19 cellular contexts compared by ENCODE assay signal in the genomic region with DNA sequence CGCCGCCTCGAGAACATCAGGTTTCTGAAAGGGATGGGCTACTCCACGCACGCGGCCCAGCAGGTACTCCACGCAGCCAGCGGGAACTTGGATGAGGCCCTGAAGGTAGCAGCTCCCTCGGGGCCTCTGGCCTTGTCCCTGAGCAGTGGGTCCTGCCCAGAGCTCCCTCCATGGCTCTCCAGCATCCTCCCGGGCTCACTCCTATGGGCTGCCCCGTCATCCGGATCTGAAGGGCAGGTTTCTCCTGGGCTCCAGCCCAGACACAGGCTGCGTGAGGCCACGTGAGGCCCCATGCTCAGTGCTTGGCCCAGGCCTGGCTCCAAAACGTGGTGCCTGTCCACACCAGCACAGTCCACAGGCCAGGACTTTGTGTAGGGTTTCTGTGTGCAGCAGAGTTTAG. TPM values are rescaled to one million over a fixed set of nuclear protein-coding genes. Genes with fewer than 3 reads are reported as not detected.
DNase-seq lines count a peak whose midpoint lies in the region; ATAC-seq and TF ChIP-seq lines count a peak whose summit lies in the region.
"Had no signal": no experiment of that assay in that cellular context is flagged by ENCODE, and none has a peak within 500 bp of the region (broad histone marks: within the 10 kb centered on the region; RNA-seq: fewer than 3 reads in every experiment).

No MANE protein-coding gene starts in this region.

- H3K4me1 ChIP-seq in GM23338 (ENCODE audit: insufficient read depth) (peaks cover 5% of the 10 kb centered on the region; the same call in 1 of the 2 replicates), heart left ventricle (no peaks in the 10 kb centered on the region), sigmoid colon (no peaks in the 10 kb centered on the region), OCI-LY7 (ENCODE audit: insufficient read depth, low read length, poor library complexity, severe bottlenecking) (no peaks in the 10 kb centered on the region)

- H3K36me3 Mint-ChIP-seq in GM23338 (ENCODE audit: low read depth) (peaks cover 6% of the 10 kb centered on the region), WTC11 (peaks cover 27% of the 10 kb centered on the region)

- ATAC-seq in GM23338 (peak; percentile 24), WTC11 (no peak; the same call in 1 of the 2 replicates), heart left ventricle (peak; percentile 62 to 91 (median 74)), GM18858 (IDR thresholded peaks at IDR 0.05; ENCODE audit: unreplicated experiment) (no peak)
- ATAC-seq: CD8-positive, alpha-beta T cell had no signal

- TF ChIP-seq POLR2A in heart left ventricle (IDR thresholded peaks at IDR 0.05) (no peak), sigmoid colon (IDR thresholded peaks at IDR 0.05) (no peak)

- H3K9me3 Mint-ChIP-seq in GM23338 = no peaks in the 10 kb centered on the region
- no peaks in the 10 kb centered on the region for H3K9me3 Mint-ChIP-seq in WTC11
- H3K9me3 Mint-ChIP-seq: CD8-positive, alpha-beta T cell; HFFc6 had no signal

- H4K20me1 ChIP-seq in GM23338 (replicated peaks; ENCODE audit: insufficient read depth) (no peaks in the 10 kb centered on the region; the same call in 1 of the 2 replicates), OCI-LY7 (ENCODE audit: insufficient read depth, low read length) (no peaks in the 10 kb centered on the region)

- H3K4me1 Mint-ChIP-seq in GM23338 (peaks cover 23% of the 10 kb centered on the region), WTC11 (peaks cover 14% of the 10 kb centered on the region)
- H3K4me1 Mint-ChIP-seq: B cell had no signal

- whole genome bisulfite sequencing in heart left ventricle, 4 donors = 81 to 90% (median 85%) methylated on average over 13 to 15 of the region's 15 CpGs
- WGBS in sigmoid colon, 2 donors = 93 to 94% methylated on average over 15 of the region's 15 CpGs

- H3K27me3 Mint-ChIP-seq in GM23338 (ENCODE audit: insufficient read depth, low read depth, poor library complexity) = peaks cover 7% of the 10 kb centered on the region
- H3K27me3 Mint-ChIP-seq in WTC11 (ENCODE audit: low read depth) = no peaks in the 10 kb centered on the region
- H3K27me3 Mint-ChIP-seq: B cell had no signal

- no TSS peak for BruUV-seq in OCI-LY7 (replicated peaks; lab: Mats Ljungman, UMichigan)

- POLR2A ChIA-PET in WTC11 (lab: Charles Lee) = no interaction called here
- POLR2A ChIA-PET in OCI-LY7 (lab: Charles Lee) = no interaction called here

- H3K4me2 ChIP-seq in GM23338 (no peak overlapping the region), OCI-LY7 (ENCODE audit: low read length) (no peak overlapping the region)

- no peak for TF ChIP-seq EP300 in sigmoid colon (IDR thresholded peaks at IDR 0.05)

- H3K27me3 ChIP-seq in GM23338 (ENCODE audit: insufficient read depth) (no peaks in the 10 kb centered on the region), heart left ventricle (no peaks in the 10 kb centered on the region), sigmoid colon (no peaks in the 10 kb centered on the region)

- H3F3A ChIP-seq in GM23338 (replicated peaks; ENCODE audit: low read depth) = 0 out of 2 replicates have a peak, but pooled peaks cover 3% of the 10 kb centered on the region

- intact Hi-C loops in heart left ventricle (cut with DNase I) = loop anchor here in 2 of 10 donors (5.0 to 10.0 kb wide), 2 partner anchors 381 to 388 kb away; no protein-coding TSS in a partner anchor
- intact Hi-C loops in sigmoid colon (cut with DNase I) = no loop called here
- intact Hi-C loops in OCI-LY7 (cut with micrococcal nuclease; ENCODE audit: unreplicated experiment) = no loop called here

- H3K4me3 Mint-ChIP-seq in GM23338 = no peak overlapping the region
- no peak overlapping the region for H3K4me3 Mint-ChIP-seq in WTC11
- H3K4me3 Mint-ChIP-seq: B cell; CD8-positive, alpha-beta T cell; HFFc6 had no signal

- CTCF ChIA-PET in WTC11 (lab: Charles Lee) = no interaction called here
- CTCF ChIA-PET in OCI-LY7 (lab: Charles Lee; ENCODE audit: unreplicated experiment) = no interaction called here

- DNase-seq in GM23338 (ENCODE audit: low spot score) = no peak
- no peak for DNase-seq in WTC11 (ENCODE audit: low spot score)
- DNase-seq in heart left ventricle = peak in 2 of 5 donors; percentile 46 to 57
- peak; percentile 50 for DNase-seq in sigmoid colon
- no peak for DNase-seq in OCI-LY7 (ENCODE audit: low spot score)
- no peak for DNase-seq in kidney tubule cell (ENCODE audit: low spot score)
- DNase-seq: CD8-positive, alpha-beta T cell; EL; GOT3; HFFc6; MV-4-11; NCI-H1417 treated with DMSO at 0.1 percent for 48 hours; NCI-H2081; NCI-H524 treated with DMSO at 0.1 percent for 48 hours; OCI-M1; RPMI8226 had no signal

- TF ChIP-seq CTCF in GM23338 (conservative IDR thresholded peaks at IDR 0.05; ENCODE audit: low read depth in 2 of 2) (no peak), WTC11 (IDR thresholded peaks at IDR 0.05) (no peak), heart left ventricle (IDR thresholded peaks at IDR 0.05) (no peak), sigmoid colon (IDR thresholded peaks at IDR 0.05) (no peak), OCI-LY7 (conservative IDR thresholded peaks at IDR 0.05; ENCODE audit: low read length) (no peak)

- H3K79me2 ChIP-seq in GM23338 (replicated peaks; ENCODE audit: insufficient read depth) (no peaks in the 10 kb centered on the region), OCI-LY7 (ENCODE audit: insufficient read depth, low read depth, low read length) (no peaks in the 10 kb centered on the region)

- H3K4me3 ChIP-seq in GM23338 (no peak overlapping the region), heart left ventricle (no peak overlapping the region), sigmoid colon (no peak overlapping the region), OCI-LY7 (ENCODE audit: low read depth, low read length, poor library complexity, severe bottlenecking) (no peak overlapping the region)

- no peaks in the 10 kb centered on the region for H3K9me2 ChIP-seq in GM23338 (ENCODE audit: insufficient read depth)
- H3K9me2 ChIP-seq in OCI-LY7 (ENCODE audit: insufficient read depth, low read length) = no peaks in the 10 kb centered on the region

- H3K27ac ChIP-seq in GM23338 (ENCODE audit: low read depth) (no peak overlapping the region), heart left ventricle (no peak overlapping the region), sigmoid colon (no peak overlapping the region), OCI-LY7 (ENCODE audit: low read depth, low read length, poor library complexity, severe bottlenecking) (no peak overlapping the region)

- H3K36me3 ChIP-seq in GM23338 (ENCODE audit: insufficient read depth) (no peaks in the 10 kb centered on the region), heart left ventricle (peaks cover 0 to 96% (median 83%) of the 10 kb centered on the region in 9 donors), sigmoid colon (peaks cover 23 to 85% (median 30%) of the 10 kb centered on the region in 4 donors), OCI-LY7 (ENCODE audit: insufficient read depth, low read length) (peaks cover 10% of the 10 kb centered on the region; the same call in 1 of the 2 replicates)

- H2AFZ ChIP-seq in GM23338 (no peak overlapping the region), OCI-LY7 (ENCODE audit: low read length) (no peak overlapping the region)

- no peaks in the 10 kb centered on the region for H3K9me3 ChIP-seq in heart left ventricle
- no peaks in the 10 kb centered on the region for H3K9me3 ChIP-seq in sigmoid colon
- no peaks in the 10 kb centered on the region for H3K9me3 ChIP-seq in OCI-LY7 (ENCODE audit: low read length)

- H3K27ac Mint-ChIP-seq in GM23338 = no peak overlapping the region
- peak overlapping the region; percentile 41; the same call in 1 of the 2 replicates for H3K27ac Mint-ChIP-seq in WTC11
- H3K27ac Mint-ChIP-seq: B cell; CD8-positive, alpha-beta T cell; HFFc6 had no signal

TF ChIP-seq in GM23338, 12 proteins besides CTCF, POLR2A, EP300 and RAD21 (continues in another document):
- no peak for TF ChIP-seq EZH2 (IDR thresholded peaks at IDR 0.05; ENCODE audit: low read depth, unreplicated experiment)
- no peak for TF ChIP-seq ZNF114 (CRISPR knock-in tag; IDR thresholded peaks at IDR 0.05)
- TF ChIP-seq CREB1 (CRISPR knock-in tag; IDR thresholded peaks at IDR 0.05; ENCODE audit: low read depth) = no peak
- TF ChIP-seq EZH2phosphoT487 (IDR thresholded peaks at IDR 0.05; ENCODE audit: unreplicated experiment) = no peak

TF ChIP-seq in WTC11, 78 proteins besides CTCF, POLR2A, EP300 and RAD21 (continues in another document):
- TF ChIP-seq ZBTB21 (CRISPR knock-in tag; IDR thresholded peaks at IDR 0.05; ENCODE audit: borderline replicate concordance) (no peak), TP53 (CRISPR knock-in tag; IDR thresholded peaks at IDR 0.05) (no peak), ZNF671 (CRISPR knock-in tag; IDR thresholded peaks at IDR 0.05) (no peak), HMGA2 (CRISPR knock-in tag; IDR thresholded peaks at IDR 0.05) (no peak)
- TF ChIP-seq, protein P1, sequence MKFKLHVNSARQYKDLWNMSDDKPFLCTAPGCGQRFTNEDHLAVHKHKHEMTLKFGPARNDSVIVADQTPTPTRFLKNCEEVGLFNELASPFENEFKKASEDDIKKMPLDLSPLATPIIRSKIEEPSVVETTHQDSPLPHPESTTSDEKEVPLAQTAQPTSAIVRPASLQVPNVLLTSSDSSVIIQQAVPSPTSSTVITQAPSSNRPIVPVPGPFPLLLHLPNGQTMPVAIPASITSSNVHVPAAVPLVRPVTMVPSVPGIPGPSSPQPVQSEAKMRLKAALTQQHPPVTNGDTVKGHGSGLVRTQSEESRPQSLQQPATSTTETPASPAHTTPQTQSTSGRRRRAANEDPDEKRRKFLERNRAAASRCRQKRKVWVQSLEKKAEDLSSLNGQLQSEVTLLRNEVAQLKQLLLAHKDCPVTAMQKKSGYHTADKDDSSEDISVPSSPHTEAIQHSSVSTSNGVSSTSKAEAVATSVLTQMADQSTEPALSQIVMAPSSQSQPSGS (CRISPR knock-in tag; IDR thresholded peaks at IDR 0.05; ENCODE audit: borderline replicate concordance, low read depth) = no peak

RNA-seq across cellular contexts. Expression of a gene that starts 32.5 kb away (rescaled TPM):
- 31.8 and 32.4 TPM in 2 replicates for total RNA-seq in GM23338 (2014; rRNA removed; shearing (Covaris generic))
- polyA plus RNA-seq in GM23338 (2016; fragmentation: Nextera tagmentation; extraction: Ambion mirVana) (40.7 and 42.3 TPM in 2 replicates), heart left ventricle (10 to 100 TPM; 22.6 to 34.7 TPM), sigmoid colon (10 to 100 TPM; 36.6 to 50.1 (median 43.2) TPM)
- total RNA-seq in WTC11 (2021) (31.2 to 38.3 TPM (median 33.5 TPM) in 3 replicates), heart left ventricle (10 to 100 TPM; 37.2 to 56.3 (median 42.6) TPM), sigmoid colon (10 to 100 TPM; 49.8 to 73.8 (median 64.5) TPM), OCI-LY7 (2022) (50.7 and 57.0 TPM in 2 replicates)
- 44.1 and 44.2 TPM in 2 replicates for total RNA-seq in OCI-LY7 (2014; rRNA removed; shearing (Covaris generic))

RNA-seq across cellular contexts. Expression of a gene that starts 35.7 kb away (rescaled TPM):
- total RNA-seq in GM23338 (2014; rRNA removed; shearing (Covaris generic)) = 29.0 and 59.1 TPM in 2 replicates
- polyA plus RNA-seq in GM23338 (2016; fragmentation: Nextera tagmentation; extraction: Ambion mirVana) (7.1 and 9.1 TPM in 2 replicates), heart left ventricle (not detected), sigmoid colon (1 to 10 TPM in 2 of 3 donors, under 1 TPM in 1; 0.46 to 4.2 (median 2.1) TPM)
- total RNA-seq in WTC11 (2021) (24.4 to 32.4 TPM (median 30.7 TPM) in 3 replicates), heart left ventricle (1 to 10 TPM in 2 of 9 donors, under 1 TPM in 4, not detected in 3; 0.37 to 1.7 (median 0.52) TPM), sigmoid colon (10 to 100 TPM; 14.4 to 23.8 (median 16.9) TPM), OCI-LY7 (2022) (0.51 and 0.65 TPM in 2 replicates)
- total RNA-seq in OCI-LY7 (2014; rRNA removed; shearing (Covaris generic)) = 0.13 and 0.44 TPM in 2 replicates
- total RNA-seq: HFFc6, SK-MEL-5 had no signal

Comparison
In these comparisons a context has a peak if more than half of its experiments do, and no peak if none do; other contexts are left out.
1. ATAC-seq: peak in GM23338 (single experiment) and heart left ventricle (4 of 4); none in WTC11 (single experiment) and GM18858 (single experiment).